ENCODE assay signal across 15 cellular contexts in genomic region chr13:91397595-91397994, GRCh38. TPM values are rescaled to one million over a fixed set of nuclear protein-coding genes. Genes with fewer than 3 reads are reported as not detected.
"Had no signal": no experiment of that assay in that cellular context is flagged by ENCODE, and none has a peak within 500 bp of the region (broad histone marks: within the 10 kb centered on the region; RNA-seq: fewer than 3 reads in every experiment).

No MANE protein-coding gene starts in this region.

- H3K36me3 ChIP-seq: adrenal gland, brain microvascular endothelial cell, WERI-Rb-1 had no signal

- H3K27ac Mint-ChIP-seq: activated CD4-positive, alpha-beta memory T cell treated with anti-CD3 and anti-CD28 coated beads, Interleukin-2, amount 10 ng/mL, durations not matched to agents 7 days and 5 days; activated naive CD4-positive, alpha-beta T cell treated with anti-CD3 and anti-CD28 coated beads for 36 hours; activated naive CD4-positive, alpha-beta T cell treated with anti-CD3 and anti-CD28 coated beads, Interleukin-2, amount 50 U/mL, for 72 hours; activated T-cell treated with anti-CD3 and anti-CD28 coated beads, Interleukin-2, amount 50 U/mL, for 72 hours; activated T-helper 2 cell treated with anti-CD3 and anti-CD28 coated beads, Interferon-gamma antibody, Interleukin-2, Interleukin-4, amounts not matched to agents 10 μg/mL and 5 μg/mL and 100 μg/mL, durations not matched to agents 14 hours and 24 hours and 36 hours had no signal

- DNase-seq: NCI-H1417 treated with DMSO at 0.1 percent for 48 hours; NCI-H187 treated with DMSO at 0.1 percent for 48 hours; NCI-H524 treated with DMSO at 0.1 percent for 48 hours; NK-92 treated with Interleukin-12 subunit alpha and Interleukin-12 subunit beta, amount 100 ng/mL, for 24 hours had no signal

- H3K36me3 Mint-ChIP-seq: activated naive CD4-positive, alpha-beta T cell treated with anti-CD3 and anti-CD28 coated beads, Interleukin-2, amount 50 U/mL, for 72 hours had no signal

- H3K9me3 ChIP-seq: adrenal gland had no signal

- H3K27ac ChIP-seq: adrenal gland, brain microvascular endothelial cell, KMS-11, PC-9, RWPE1, WERI-Rb-1 had no signal

- H3K9me3 Mint-ChIP-seq: activated CD4-positive, alpha-beta memory T cell treated with anti-CD3 and anti-CD28 coated beads, Interleukin-2, amount 10 ng/mL, durations not matched to agents 7 days and 5 days; activated naive CD4-positive, alpha-beta T cell treated with anti-CD3 and anti-CD28 coated beads for 36 hours; activated naive CD4-positive, alpha-beta T cell treated with anti-CD3 and anti-CD28 coated beads, Interleukin-2, amount 50 U/mL, for 72 hours; activated T-cell treated with anti-CD3 and anti-CD28 coated beads, Interleukin-2, amount 50 U/mL, for 72 hours; activated T-helper 2 cell treated with anti-CD3 and anti-CD28 coated beads, Interferon-gamma antibody, Interleukin-2, Interleukin-4, amounts not matched to agents 10 μg/mL and 5 μg/mL and 100 μg/mL, durations not matched to agents 14 hours and 24 hours and 36 hours had no signal

RNA-seq across cellular contexts. Expression of gene GPC5, which starts 0.8 kb away (rescaled TPM):
- total RNA-seq: activated CD4-positive, alpha-beta memory T cell treated with anti-CD3 and anti-CD28 coated beads, Interleukin-2, amount 10 ng/mL, durations not matched to agents 7 days and 5 days; PC-9 had no signal
